Comparison of ENCODE assay signal across 29 cellular contexts in the genomic region with DNA sequence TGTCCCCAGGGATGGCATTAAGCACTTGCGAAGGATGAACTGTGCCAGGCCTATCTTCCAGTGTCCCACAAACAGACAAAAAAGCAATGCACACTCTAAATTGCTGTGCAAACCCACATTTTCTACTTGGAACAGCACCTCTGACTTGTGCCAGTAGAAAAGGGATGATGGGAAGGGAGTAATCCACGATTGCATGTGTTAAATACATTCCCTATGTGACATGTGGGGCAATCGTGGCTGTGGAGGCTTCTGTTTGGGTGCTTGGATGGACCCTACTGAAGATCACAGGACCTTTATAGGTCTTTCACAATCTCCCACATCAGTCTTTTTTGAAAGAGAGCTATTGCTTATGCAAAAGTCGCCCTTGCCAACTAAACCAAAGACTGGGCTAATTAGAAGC.
"Had no signal": no experiment of that assay in that cellular context is flagged by ENCODE, and none has a peak within 500 bp of the region (broad histone marks: within the 10 kb centered on the region; RNA-seq: fewer than 3 reads in every experiment).

No MANE protein-coding gene starts in this region.

- H3K4me1 ChIP-seq: Peyer's patch had no signal

- H3K27me3 ChIP-seq: brain microvascular endothelial cell, Peyer's patch had no signal

- ATAC-seq: activated CD8-positive, alpha-beta memory T cell treated with anti-CD3 and anti-CD28 coated beads, Interleukin-2, amount 10 ng/mL, durations not matched to agents 7 days and 5 days; activated naive CD8-positive, alpha-beta T cell treated with anti-CD3 and anti-CD28 coated beads, Interleukin-2, amount 50 U/mL, for 24 hours; PC-3; Right ventricle myocardium inferior had no signal

- H3K4me3 ChIP-seq: MG63, Peyer's patch had no signal

- H3K9me3 ChIP-seq: MG63, Peyer's patch had no signal

- H3K27ac ChIP-seq: brain microvascular endothelial cell, Peyer's patch, RWPE1, WERI-Rb-1 had no signal

- H3K36me3 ChIP-seq: brain microvascular endothelial cell, MG63, Peyer's patch, WERI-Rb-1 had no signal

- DNase-seq: activated CD4-positive, alpha-beta memory T cell treated with anti-CD3 and anti-CD28 coated beads, Interleukin-2, amount 10 ng/mL, durations not matched to agents 7 days and 5 days; activated CD4-positive, alpha-beta T cell treated with anti-CD3 and anti-CD28 coated beads for 1 hour; activated CD4-positive, alpha-beta T cell treated with anti-CD3 and anti-CD28 coated beads for 48 hours; activated CD4-positive, CD25-positive, alpha-beta regulatory T cell; activated CD8-positive, alpha-beta memory T cell treated with anti-CD3 and anti-CD28 coated beads for 24 hours; activated CD8-positive, alpha-beta memory T cell treated with anti-CD3 and anti-CD28 coated beads, Interleukin-2, amount 10 ng/mL, durations not matched to agents 7 days and 5 days; activated CD8-positive, alpha-beta memory T cell treated with anti-CD3 and anti-CD28 coated beads, Interleukin-2, amount 50 U/mL, for 48 hours; activated effector memory CD4-positive, alpha-beta T cell treated with Interleukin-2 at 50 U/mL for 16 hours; activated naive CD4-positive, alpha-beta T cell treated with anti-CD3 and anti-CD28 coated beads, Interleukin-2, amount 10 ng/mL, durations not matched to agents 7 days and 5 days; activated naive CD8-positive, alpha-beta T cell treated with anti-CD3 and anti-CD28 coated beads, Interleukin-2, amount 50 U/mL, for 24 hours; activated T-cell treated with anti-CD3 and anti-CD28 coated beads, Interleukin-2, amount 50 U/mL, for 48 hours; amniotic stem cell; aorta; brain microvascular endothelial cell; central memory CD4-positive, alpha-beta T cell; Kasumi-1; MG63; NCI-H1048; NCI-H1436; NCI-H1694 treated with DMSO at 0.1 percent for 48 hours; NCI-H2029; NK-92 treated with Interleukin-12 subunit alpha and Interleukin-12 subunit beta, amount 100 ng/mL, for 24 hours; PC-3; Peyer's patch; SIG-M5; T1000; WERI-Rb-1 had no signal
